1 cellular context compared by ENCODE assay signal in the genomic region with DNA sequence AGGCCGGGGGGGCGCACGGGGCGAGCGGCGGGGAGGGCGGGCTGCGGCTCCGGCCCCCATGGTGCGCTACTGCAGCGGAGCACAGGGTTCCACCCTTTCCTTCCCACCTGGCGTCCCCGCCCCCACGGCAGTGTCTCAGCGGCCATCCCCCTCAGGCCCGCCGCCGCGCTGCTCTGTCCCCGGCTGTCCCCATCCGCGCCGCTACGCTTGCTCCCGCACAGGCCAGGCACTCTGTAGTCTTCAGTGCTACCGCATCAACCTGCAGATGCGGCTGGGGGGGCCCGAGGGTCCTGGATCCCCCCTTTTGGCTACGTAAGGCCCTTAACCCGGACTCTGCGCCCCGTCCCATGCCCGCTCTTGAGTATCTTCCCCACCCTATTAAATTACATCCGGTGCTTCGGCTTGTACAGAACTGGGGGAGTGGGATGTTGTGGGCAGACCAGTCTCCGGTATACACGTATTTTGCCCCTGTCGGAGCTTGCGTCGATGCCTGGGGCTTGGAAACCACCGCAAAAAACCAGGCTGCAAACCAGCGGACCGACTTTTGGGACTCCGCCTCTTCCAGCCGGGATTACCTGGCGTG.
TF ChIP-seq lines count a peak whose summit lies in the region.

No MANE protein-coding gene starts in this region.

TF ChIP-seq in Ishikawa, 13 proteins besides CTCF, POLR2A, EP300 and RAD21 (continued from another document):
- TF ChIP-seq, protein P1, sequence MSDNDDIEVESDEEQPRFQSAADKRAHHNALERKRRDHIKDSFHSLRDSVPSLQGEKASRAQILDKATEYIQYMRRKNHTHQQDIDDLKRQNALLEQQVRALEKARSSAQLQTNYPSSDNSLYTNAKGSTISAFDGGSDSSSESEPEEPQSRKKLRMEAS (IDR thresholded peaks at IDR 0.05), result peak; percentile 26; the same call in 1 of the 2 replicates
- TF ChIP-seq TAF1 (IDR thresholded peaks at IDR 0.05; ENCODE audit: low read depth), result peak; percentile 57; the same call in 1 of the 2 replicates
